Comparison of ENCODE assay signal across 1 cellular context in genomic region chr16:58110590-58111330, GRCh38.
TF ChIP-seq lines count a peak whose summit lies in the region.

No MANE protein-coding gene starts in this region.

TF ChIP-seq in HEK293, 187 proteins besides CTCF, POLR2A, EP300 and RAD21 (continued from another document):
- TF ChIP-seq ZNF513 (tag by site-specific recombination; IDR thresholded peaks at IDR 0.05) = no peak
- TF ChIP-seq ZNF26 (tag by site-specific recombination; IDR thresholded peaks at IDR 0.05) = no peak
- no peak for TF ChIP-seq HIC1 (tag by site-specific recombination; IDR thresholded peaks at IDR 0.05)
- TF ChIP-seq SP7 (tag by site-specific recombination; IDR thresholded peaks at IDR 0.05) = 0 out of 2 replicates have a peak, but pooled peaks have one; percentile 70
- peak; percentile 94 for TF ChIP-seq GLIS1 (tag by site-specific recombination; IDR thresholded peaks at IDR 0.05)
